29 cellular contexts compared by ENCODE assay signal in genomic region chr3:67561995-67562394, GRCh38.
"Had no signal": no experiment of that assay in that cellular context is flagged by ENCODE, and none has a peak within 500 bp of the region (broad histone marks: within the 10 kb centered on the region; RNA-seq: fewer than 3 reads in every experiment).

No MANE protein-coding gene starts in this region.

- H3K4me3 Mint-ChIP-seq: nephron; T-helper 1 cell treated with Interleukin-12 subunit alpha and Interleukin-12 subunit beta and Interleukin-4 antibody, amounts not matched to agents 30 μg/mL and 1 μg/mL, for 36 hours had no signal

- H3K4me2 ChIP-seq: smooth muscle cell had no signal

- H3K27ac Mint-ChIP-seq: nephron; T-helper 1 cell treated with Interleukin-12 subunit alpha and Interleukin-12 subunit beta and Interleukin-4 antibody, amounts not matched to agents 30 μg/mL and 1 μg/mL, for 36 hours had no signal

- H3K27me3 ChIP-seq: body of pancreas, colonic mucosa, gastrocnemius medialis, pancreas, suprapubic skin, tibial nerve had no signal

- H3K4me1 ChIP-seq: body of pancreas, colonic mucosa, left ventricle myocardium inferior, pancreas, psoas muscle, suprapubic skin had no signal

- H3K27ac ChIP-seq: body of pancreas, colonic mucosa, epithelial cell of prostate, gastrocnemius medialis, left ventricle myocardium inferior, pancreas, psoas muscle, suprapubic skin, tibial nerve, WERI-Rb-1 had no signal

- H3K9me3 Mint-ChIP-seq: nephron; T-helper 1 cell treated with Interleukin-12 subunit alpha and Interleukin-12 subunit beta and Interleukin-4 antibody, amounts not matched to agents 30 μg/mL and 1 μg/mL, for 36 hours had no signal

- H3K9me3 ChIP-seq: body of pancreas, colonic mucosa, gastrocnemius medialis, left ventricle myocardium inferior, mucosa of descending colon, pancreas, psoas muscle, suprapubic skin, tibial nerve had no signal

- ATAC-seq: activated CD4-positive, CD25-positive, alpha-beta regulatory T cell treated with anti-CD3 and anti-CD28 coated beads, Interleukin-2, amount 50 U/mL, for 24 hours; body of pancreas; gastrocnemius medialis; mucosa of descending colon; pancreas; psoas muscle had no signal

- H3K36me3 ChIP-seq: colonic mucosa, gastrocnemius medialis, pancreas, tibial nerve, WERI-Rb-1 had no signal

- DNase-seq: activated CD4-positive, alpha-beta T cell treated with anti-CD3 and anti-CD28 coated beads for 48 hours; activated CD4-positive, alpha-beta T cell treated with anti-CD3 and anti-CD28 coated beads, Interleukin-2, amount 50 U/mL, for 48 hours; activated CD8-positive, alpha-beta memory T cell treated with anti-CD3 and anti-CD28 coated beads for 24 hours; activated gamma-delta T cell; activated naive CD4-positive, alpha-beta T cell treated with anti-CD3 and anti-CD28 coated beads, Interleukin-2, amount 50 U/mL, for 16 hours; anterior cingulate cortex; body of pancreas; cerebellar nuclear complex; colonic mucosa; effector CD8-positive, alpha-beta T cell; gastrocnemius medialis; glutamatergic neuron; left ventricle myocardium inferior; mucosa of descending colon; pancreas; psoas muscle; stimulated activated CD4-positive, alpha-beta T cell treated with anti-CD3 and anti-CD28 coated beads, Interleukin-1b, Interleukin-23, amount 100 ng/mL, for 48 hours; stimulated activated naive CD4-positive, alpha-beta T cell; SW 1271; T1000; WERI-Rb-1 had no signal

- H3K4me3 ChIP-seq: body of pancreas, colonic mucosa, gastrocnemius medialis, left ventricle myocardium inferior, lung, mucosa of descending colon, pancreas, psoas muscle, smooth muscle cell, suprapubic skin, tibial nerve had no signal
